ENCODE assay signal across 1 cellular context in genomic region chr7:24732646-24733413, GRCh38.
A peak's percentile ranks its signal among the peaks of the same experiment; 100 is the strongest.
TF ChIP-seq lines count a peak whose summit lies in the region.

No MANE protein-coding gene starts in this region.

TF ChIP-seq in A549, 52 proteins besides CTCF, POLR2A, EP300 and RAD21 (continued from another document):
- TF ChIP-seq ATOH8 (CRISPR knock-in tag; IDR thresholded peaks at IDR 0.05; ENCODE audit: low read depth), result 0 out of 2 replicates have a peak, but pooled peaks have one; percentile 17
